1 cellular context compared by ENCODE assay signal in the genomic region with DNA sequence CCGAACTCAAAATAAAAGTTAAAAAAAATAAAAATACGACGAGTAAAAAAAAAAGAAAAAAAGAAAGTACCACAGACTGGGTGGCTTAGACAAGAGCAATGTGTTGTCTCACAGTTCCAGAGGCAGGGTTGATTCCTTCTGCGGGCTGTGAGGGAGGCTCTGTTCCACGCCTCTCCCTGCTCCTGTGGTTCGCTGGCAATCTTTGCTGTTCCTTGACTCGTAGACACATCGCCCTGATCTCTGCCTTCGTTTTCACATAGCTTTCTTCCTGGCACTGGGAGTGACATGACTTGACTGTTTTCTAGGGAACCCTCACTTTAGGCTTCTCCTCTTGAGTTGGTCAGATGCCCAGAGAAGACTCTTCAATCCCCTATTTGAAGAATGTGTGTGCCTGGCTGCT.
TF ChIP-seq lines count a peak whose summit lies in the region.

No MANE protein-coding gene starts in this region.

TF ChIP-seq in GM23338, 12 proteins besides CTCF, POLR2A, EP300 and RAD21 (continued from another document):
- no peak for TF ChIP-seq CREB1 (CRISPR knock-in tag; IDR thresholded peaks at IDR 0.05; ENCODE audit: low read depth)
- TF ChIP-seq NANOG (IDR thresholded peaks at IDR 0.05; ENCODE audit: borderline replicate concordance), result no peak
- TF ChIP-seq, protein P1, sequence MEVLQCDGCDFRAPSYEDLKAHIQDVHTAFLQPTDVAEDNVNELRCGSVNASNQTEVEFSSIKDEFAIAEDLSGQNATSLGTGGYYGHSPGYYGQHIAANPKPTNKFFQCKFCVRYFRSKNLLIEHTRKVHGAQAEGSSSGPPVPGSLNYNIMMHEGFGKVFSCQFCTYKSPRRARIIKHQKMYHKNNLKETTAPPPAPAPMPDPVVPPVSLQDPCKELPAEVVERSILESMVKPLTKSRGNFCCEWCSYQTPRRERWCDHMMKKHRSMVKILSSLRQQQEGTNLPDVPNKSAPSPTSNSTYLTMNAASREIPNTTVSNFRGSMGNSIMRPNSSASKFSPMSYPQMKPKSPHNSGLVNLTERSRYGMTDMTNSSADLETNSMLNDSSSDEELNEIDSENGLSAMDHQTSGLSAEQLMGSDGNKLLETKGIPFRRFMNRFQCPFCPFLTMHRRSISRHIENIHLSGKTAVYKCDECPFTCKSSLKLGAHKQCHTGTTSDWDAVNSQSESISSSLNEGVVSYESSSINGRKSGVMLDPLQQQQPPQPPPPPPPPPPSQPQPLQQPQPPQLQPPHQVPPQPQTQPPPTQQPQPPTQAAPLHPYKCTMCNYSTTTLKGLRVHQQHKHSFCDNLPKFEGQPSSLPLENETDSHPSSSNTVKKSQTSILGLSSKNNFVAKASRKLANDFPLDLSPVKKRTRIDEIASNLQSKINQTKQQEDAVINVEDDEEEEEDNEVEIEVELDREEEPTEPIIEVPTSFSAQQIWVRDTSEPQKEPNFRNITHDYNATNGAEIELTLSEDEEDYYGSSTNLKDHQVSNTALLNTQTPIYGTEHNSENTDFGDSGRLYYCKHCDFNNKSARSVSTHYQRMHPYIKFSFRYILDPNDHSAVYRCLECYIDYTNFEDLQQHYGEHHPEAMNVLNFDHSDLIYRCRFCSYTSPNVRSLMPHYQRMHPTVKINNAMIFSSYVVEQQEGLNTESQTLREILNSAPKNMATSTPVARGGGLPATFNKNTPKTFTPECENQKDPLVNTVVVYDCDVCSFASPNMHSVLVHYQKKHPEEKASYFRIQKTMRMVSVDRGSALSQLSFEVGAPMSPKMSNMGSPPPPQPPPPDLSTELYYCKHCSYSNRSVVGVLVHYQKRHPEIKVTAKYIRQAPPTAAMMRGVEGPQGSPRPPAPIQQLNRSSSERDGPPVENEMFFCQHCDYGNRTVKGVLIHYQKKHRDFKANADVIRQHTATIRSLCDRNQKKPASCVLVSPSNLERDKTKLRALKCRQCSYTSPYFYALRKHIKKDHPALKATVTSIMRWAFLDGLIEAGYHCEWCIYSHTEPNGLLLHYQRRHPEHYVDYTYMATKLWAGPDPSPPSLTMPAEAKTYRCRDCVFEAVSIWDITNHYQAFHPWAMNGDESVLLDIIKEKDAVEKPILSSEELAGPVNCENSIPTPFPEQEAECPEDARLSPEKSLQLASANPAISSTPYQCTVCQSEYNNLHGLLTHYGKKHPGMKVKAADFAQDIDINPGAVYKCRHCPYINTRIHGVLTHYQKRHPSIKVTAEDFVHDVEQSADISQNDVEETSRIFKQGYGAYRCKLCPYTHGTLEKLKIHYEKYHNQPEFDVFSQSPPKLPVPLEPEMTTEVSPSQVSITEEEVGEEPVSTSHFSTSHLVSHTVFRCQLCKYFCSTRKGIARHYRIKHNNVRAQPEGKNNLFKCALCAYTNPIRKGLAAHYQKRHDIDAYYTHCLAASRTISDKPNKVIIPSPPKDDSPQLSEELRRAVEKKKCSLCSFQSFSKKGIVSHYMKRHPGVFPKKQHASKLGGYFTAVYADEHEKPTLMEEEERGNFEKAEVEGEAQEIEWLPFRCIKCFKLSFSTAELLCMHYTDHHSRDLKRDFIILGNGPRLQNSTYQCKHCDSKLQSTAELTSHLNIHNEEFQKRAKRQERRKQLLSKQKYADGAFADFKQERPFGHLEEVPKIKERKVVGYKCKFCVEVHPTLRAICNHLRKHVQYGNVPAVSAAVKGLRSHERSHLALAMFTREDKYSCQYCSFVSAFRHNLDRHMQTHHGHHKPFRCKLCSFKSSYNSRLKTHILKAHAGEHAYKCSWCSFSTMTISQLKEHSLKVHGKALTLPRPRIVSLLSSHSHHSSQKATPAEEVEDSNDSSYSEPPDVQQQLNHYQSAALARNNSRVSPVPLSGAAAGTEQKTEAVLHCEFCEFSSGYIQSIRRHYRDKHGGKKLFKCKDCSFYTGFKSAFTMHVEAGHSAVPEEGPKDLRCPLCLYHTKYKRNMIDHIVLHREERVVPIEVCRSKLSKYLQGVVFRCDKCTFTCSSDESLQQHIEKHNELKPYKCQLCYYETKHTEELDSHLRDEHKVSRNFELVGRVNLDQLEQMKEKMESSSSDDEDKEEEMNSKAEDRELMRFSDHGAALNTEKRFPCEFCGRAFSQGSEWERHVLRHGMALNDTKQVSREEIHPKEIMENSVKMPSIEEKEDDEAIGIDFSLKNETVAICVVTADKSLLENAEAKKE (CRISPR knock-in tag; IDR thresholded peaks at IDR 0.05), result no peak
- TF ChIP-seq EZH2 (IDR thresholded peaks at IDR 0.05; ENCODE audit: low read depth, unreplicated experiment), result no peak
